In the genomic region with DNA sequence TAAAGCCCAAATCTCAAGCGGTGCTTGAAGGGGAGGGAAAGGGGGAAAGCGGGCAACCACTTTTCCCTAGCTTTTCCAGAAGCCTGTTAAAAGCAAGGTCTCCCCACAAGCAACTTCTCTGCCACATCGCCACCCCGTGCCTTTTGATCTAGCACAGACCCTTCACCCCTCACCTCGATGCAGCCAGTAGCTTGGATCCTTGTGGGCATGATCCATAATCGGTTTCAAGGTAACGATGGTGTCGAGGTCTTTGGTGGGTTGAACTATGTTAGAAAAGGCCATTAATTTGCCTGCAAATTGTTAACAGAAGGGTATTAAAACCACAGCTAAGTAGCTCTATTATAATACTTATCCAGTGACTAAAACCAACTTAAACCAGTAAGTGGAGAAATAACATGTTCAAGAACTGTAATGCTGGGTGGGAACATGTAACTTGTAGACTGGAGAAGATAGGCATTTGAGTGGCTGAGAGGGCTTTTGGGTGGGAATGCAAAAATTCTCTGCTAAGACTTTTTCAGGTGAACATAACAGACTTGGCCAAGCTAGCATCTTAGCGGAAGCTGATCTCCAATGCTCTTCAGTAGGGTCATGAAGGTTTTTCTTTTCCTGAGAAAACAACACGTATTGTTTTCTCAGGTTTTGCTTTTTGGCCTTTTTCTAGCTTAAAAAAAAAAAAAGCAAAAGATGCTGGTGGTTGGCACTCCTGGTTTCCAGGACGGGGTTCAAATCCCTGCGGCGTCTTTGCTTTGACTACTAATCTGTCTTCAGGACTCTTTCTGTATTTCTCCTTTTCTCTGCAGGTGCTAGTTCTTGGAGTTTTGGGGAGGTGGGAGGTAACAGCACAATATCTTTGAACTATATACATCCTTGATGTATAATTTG, we compare ENCODE assay signal across 8 cellular contexts. TPM values are rescaled to one million over a fixed set of nuclear protein-coding genes. Genes with fewer than 3 reads are reported as not detected.
DNase-seq lines count a peak whose midpoint lies in the region; ATAC-seq, FAIRE-seq and TF ChIP-seq lines count a peak whose summit lies in the region.

No MANE protein-coding gene starts in this region.

- H3K9ac ChIP-seq in MM.1S (ENCODE audit: low read length) = peak overlapping the region; percentile 100

- POLR2A ChIA-PET in naive thymus-derived CD8-positive, alpha-beta T cell (lab: Charles Lee) = interaction anchor here (0.6 to 24.9 kb wide), 26 partner anchors 9 to 393 kb away, joined by 3 to 2047 read pairs (median 4); a partner anchor contains a TSS

- no peaks in the 10 kb centered on the region for H3K9me3 ChIP-seq in MM.1S (replicated peaks; ENCODE audit: insufficient read depth, low read length)

- peaks cover 65% of the 10 kb centered on the region for H3K79me2 ChIP-seq in MM.1S (ENCODE audit: low read length)

- H3K9me2 ChIP-seq in MM.1S (replicated peaks; ENCODE audit: insufficient read depth, low read length) = no peaks in the 10 kb centered on the region

- peak overlapping the region; percentile 86 for H3K4me3 ChIP-seq in MM.1S (ENCODE audit: low read length)

- H3K4me1 Mint-ChIP-seq in naive thymus-derived CD8-positive, alpha-beta T cell = peaks cover 42 to 63% (median 55%) of the 10 kb centered on the region in 4 donors

- peaks cover 0 to 32% (median 25%) of the 10 kb centered on the region in 3 donors for H3K36me3 Mint-ChIP-seq in naive thymus-derived CD8-positive, alpha-beta T cell

- peaks cover 31% of the 10 kb centered on the region for H3K36me3 ChIP-seq in MM.1S (replicated peaks; ENCODE audit: insufficient read depth, low read length)

- H2AFZ ChIP-seq in MM.1S (ENCODE audit: low read length) = no peak overlapping the region

- H3K4me1 ChIP-seq in MM.1S (ENCODE audit: low read length) = peaks cover 36% of the 10 kb centered on the region

- H3K27ac ChIP-seq in MM.1S (ENCODE audit: low read length) = peak overlapping the region; percentile 94; the same call in 1 of the 2 replicates

- peaks cover 56% of the 10 kb centered on the region for H4K20me1 ChIP-seq in MM.1S (ENCODE audit: insufficient read depth, low read length)

- FAIRE-seq in HTR-8/SVneo (lab: Jason Lieb, UNC) = no peak

- H3K27me3 ChIP-seq in MM.1S (replicated peaks; ENCODE audit: insufficient read depth, low read length) = no peaks in the 10 kb centered on the region

- ATAC-seq in naive thymus-derived CD8-positive, alpha-beta T cell = no peak
- ATAC-seq in GM19455 (IDR thresholded peaks at IDR 0.05; ENCODE audit: unreplicated experiment) = no peak
- ATAC-seq in GM18907 (IDR thresholded peaks at IDR 0.05; ENCODE audit: unreplicated experiment) = no peak

- no peak for TF ChIP-seq CTCF in MM.1S (IDR thresholded peaks at IDR 0.05; ENCODE audit: low read length)

- H3K9me3 Mint-ChIP-seq in naive thymus-derived CD8-positive, alpha-beta T cell = no peaks in the 10 kb centered on the region

- H3K4me2 ChIP-seq in MM.1S (ENCODE audit: low read depth, low read length) = peak overlapping the region; percentile 67

- H3K27me3 Mint-ChIP-seq in naive thymus-derived CD8-positive, alpha-beta T cell = no peaks in the 10 kb centered on the region

- no peak overlapping the region for H3K4me3 Mint-ChIP-seq in naive thymus-derived CD8-positive, alpha-beta T cell

- peaks cover 96% of the 10 kb centered on the region for H3F3A ChIP-seq in MM.1S (ENCODE audit: insufficient read depth, low read length)

- H3K27ac Mint-ChIP-seq in naive thymus-derived CD8-positive, alpha-beta T cell = peak overlapping the region in 9 of 10 donors; percentile 67 to 95 (median 89)

- DNase-seq in CMK (ENCODE audit: low read depth) = peak; percentile 49
- peak; percentile 46 for DNase-seq in MM.1S
- peak; percentile 36 for DNase-seq in dermis blood vessel endothelial cell
- peak in 2 of 10 donors; percentile 22 to 34 for DNase-seq in naive thymus-derived CD8-positive, alpha-beta T cell
- DNase-seq in HTR-8/SVneo (ENCODE audit: insufficient read length, low spot score) = no peak
- DNase-seq in UCSD-AML1 (lab: John Stamatoyannopoulos, UW; ENCODE audit: unreplicated experiment) = no peak

RNA-seq across cellular contexts. Expression of a gene that starts 6.8 kb away (rescaled TPM):
- total RNA-seq in dermis blood vessel endothelial cell = 2,930 and 8,332 TPM in 2 replicates
- total RNA-seq in naive thymus-derived CD8-positive, alpha-beta T cell = over 10,000 TPM; 29,995 to 30,085 TPM
- polyA plus RNA-seq in naive thymus-derived CD8-positive, alpha-beta T cell = 1,000 to 10,000 TPM; 1,355 to 3,419 (median 2,188) TPM

RNA-seq across cellular contexts. Expression of a gene that starts 19.2 kb away (rescaled TPM):
- 67.4 and 71.3 TPM in 2 replicates for total RNA-seq in dermis blood vessel endothelial cell
- 10 to 100 TPM; 69.0 to 70.6 TPM for total RNA-seq in naive thymus-derived CD8-positive, alpha-beta T cell
- 10 to 100 TPM; 23.2 to 41.5 (median 33.5) TPM for polyA plus RNA-seq in naive thymus-derived CD8-positive, alpha-beta T cell

RNA-seq across cellular contexts. Expression of a gene that starts 52.5 kb away (rescaled TPM):
- total RNA-seq in dermis blood vessel endothelial cell = 31.1 and 48.2 TPM in 2 replicates
- total RNA-seq in naive thymus-derived CD8-positive, alpha-beta T cell = 100 to 1,000 TPM; 258 to 261 TPM
- 10 to 100 TPM in 2 of 3 donors, 1 to 10 TPM in 1; 7.3 to 35.0 (median 18.9) TPM for polyA plus RNA-seq in naive thymus-derived CD8-positive, alpha-beta T cell

Comparison
In these comparisons a context has a peak if more than half of its experiments do, and no peak if none do; other contexts are left out.
1. DNase-seq: peak in CMK (single experiment), MM.1S (single experiment) and dermis blood vessel endothelial cell (single experiment); none in HTR-8/SVneo (single experiment) and UCSD-AML1 (single experiment).